8 cellular contexts compared by ENCODE assay signal in genomic region chr13:36919833-36920611, GRCh38. TPM values are rescaled to one million over a fixed set of nuclear protein-coding genes. Genes with fewer than 3 reads are reported as not detected.
DNase-seq lines count a peak whose midpoint lies in the region; ATAC-seq and TF ChIP-seq lines count a peak whose summit lies in the region.

Gene SMAD9, minus strand, starts transcription at chr13:36920238. Its CDS starts 40,549 bp downstream, at chr13:36879689.

- H3K4me3 Mint-ChIP-seq in activated CD8-positive, alpha-beta memory T cell treated with anti-CD3 and anti-CD28 coated beads, Interleukin-2, amount 10 ng/mL, durations not matched to agents 7 days and 5 days: peak within 1 kb of the TSS; percentile 20
- H3K4me3 Mint-ChIP-seq in activated naive CD8-positive, alpha-beta T cell treated with anti-CD3 and anti-CD28 coated beads, Interleukin-2, amount 10 ng/mL, durations not matched to agents 7 days and 5 days: peak within 1 kb of the TSS; percentile 62

- peaks cover 23% of the 10 kb centered on the region for H3K79me2 ChIP-seq in osteoblast (ENCODE audit: insufficient read depth, low read length)

- H3K36me3 ChIP-seq in cardiac muscle cell (no peaks in the 10 kb centered on the region), osteoblast (ENCODE audit: insufficient read depth, low read length) (no peaks in the 10 kb centered on the region)

- peak within 1 kb of the TSS; percentile 95 for H2AFZ ChIP-seq in osteoblast (ENCODE audit: low read length)

- H3K36me3 Mint-ChIP-seq in activated CD8-positive, alpha-beta memory T cell treated with anti-CD3 and anti-CD28 coated beads, Interleukin-2, amount 10 ng/mL, durations not matched to agents 7 days and 5 days: no peaks in the 10 kb centered on the region
- H3K36me3 Mint-ChIP-seq in activated naive CD8-positive, alpha-beta T cell treated with anti-CD3 and anti-CD28 coated beads, Interleukin-2, amount 10 ng/mL, durations not matched to agents 7 days and 5 days: no peaks in the 10 kb centered on the region

- H3K27ac Mint-ChIP-seq in activated CD8-positive, alpha-beta memory T cell treated with anti-CD3 and anti-CD28 coated beads, Interleukin-2, amount 10 ng/mL, durations not matched to agents 7 days and 5 days: no peak within 1 kb of the TSS
- H3K27ac Mint-ChIP-seq in activated naive CD8-positive, alpha-beta T cell treated with anti-CD3 and anti-CD28 coated beads, Interleukin-2, amount 10 ng/mL, durations not matched to agents 7 days and 5 days: no peak within 1 kb of the TSS

- ATAC-seq in activated CD8-positive, alpha-beta memory T cell treated with anti-CD3 and anti-CD28 coated beads, Interleukin-2, amount 10 ng/mL, durations not matched to agents 7 days and 5 days: peak; percentile 76
- ATAC-seq in HG02759 (IDR thresholded peaks at IDR 0.05; ENCODE audit: unreplicated experiment): peak; percentile 74
- ATAC-seq in activated naive CD8-positive, alpha-beta T cell treated with anti-CD3 and anti-CD28 coated beads, Interleukin-2, amount 10 ng/mL, durations not matched to agents 7 days and 5 days (ENCODE audit: low read depth): peak; percentile 70
- ATAC-seq in GM18873 (IDR thresholded peaks at IDR 0.05; ENCODE audit: low FRiP score, unreplicated experiment): no peak

- H3K4me1 ChIP-seq in cardiac muscle cell (ENCODE audit: low read depth) (peaks cover 47% of the 10 kb centered on the region), osteoblast (ENCODE audit: insufficient read depth, low read length) (peaks cover 10% of the 10 kb centered on the region)

- no peaks in the 10 kb centered on the region for H3K27me3 ChIP-seq in cardiac muscle cell
- no peaks in the 10 kb centered on the region for H3K27me3 ChIP-seq in osteoblast (ENCODE audit: insufficient read depth, low read length)

- H3K27ac ChIP-seq in cardiac muscle cell: peak within 1 kb of the TSS; percentile 97
- peak within 1 kb of the TSS; percentile 70 for H3K27ac ChIP-seq in osteoblast (ENCODE audit: low read depth, low read length)

- H3K4me2 ChIP-seq in osteoblast (ENCODE audit: insufficient read depth, low read length): peak within 1 kb of the TSS; percentile 97

- peaks cover 9% of the 10 kb centered on the region for H3K4me1 Mint-ChIP-seq in activated CD8-positive, alpha-beta memory T cell treated with anti-CD3 and anti-CD28 coated beads, Interleukin-2, amount 10 ng/mL, durations not matched to agents 7 days and 5 days
- H3K4me1 Mint-ChIP-seq in activated naive CD8-positive, alpha-beta T cell treated with anti-CD3 and anti-CD28 coated beads, Interleukin-2, amount 10 ng/mL, durations not matched to agents 7 days and 5 days: no peaks in the 10 kb centered on the region

- H3K9me3 Mint-ChIP-seq in activated CD8-positive, alpha-beta memory T cell treated with anti-CD3 and anti-CD28 coated beads, Interleukin-2, amount 10 ng/mL, durations not matched to agents 7 days and 5 days (ENCODE audit: low read depth): no peaks in the 10 kb centered on the region
- no peaks in the 10 kb centered on the region for H3K9me3 Mint-ChIP-seq in activated naive CD8-positive, alpha-beta T cell treated with anti-CD3 and anti-CD28 coated beads, Interleukin-2, amount 10 ng/mL, durations not matched to agents 7 days and 5 days

- DNase-seq in activated CD8-positive, alpha-beta memory T cell treated with anti-CD3 and anti-CD28 coated beads, Interleukin-2, amount 10 ng/mL, durations not matched to agents 7 days and 5 days: no peak
- DNase-seq in activated CD8-positive, alpha-beta memory T cell treated with anti-CD3 and anti-CD28 coated beads for 24 hours: no peak
- peak; percentile 76 for DNase-seq in NCI-H2196 (lab: John Stamatoyannopoulos, UW; ENCODE audit: unreplicated experiment)
- DNase-seq in activated naive CD8-positive, alpha-beta T cell treated with anti-CD3 and anti-CD28 coated beads, Interleukin-2, amount 10 ng/mL, durations not matched to agents 7 days and 5 days: peak; percentile 43
- DNase-seq in cardiac muscle cell (ENCODE audit: low read depth in 1 of 2, low spot score in 1 of 2): peak; percentile 82 to 92
- peak; percentile 95 for DNase-seq in osteoblast (ENCODE audit: insufficient read length, low spot score, missing footprints)

- TF ChIP-seq CTCF in cardiac muscle cell (IDR thresholded peaks at IDR 0.05; ENCODE audit: low read depth, low read length): no peak
- no peak for TF ChIP-seq CTCF in osteoblast (IDR thresholded peaks at IDR 0.05; ENCODE audit: extremely low read depth, low read depth, low read length)

- CTCF ChIA-PET in activated CD8-positive, alpha-beta memory T cell treated with anti-CD3 and anti-CD28 coated beads, Interleukin-2, amount 10 ng/mL, durations not matched to agents 7 days and 5 days (lab: Charles Lee): no interaction called here

- POLR2A ChIA-PET in activated naive CD8-positive, alpha-beta T cell treated with anti-CD3 and anti-CD28 coated beads, Interleukin-2, amount 10 ng/mL, durations not matched to agents 7 days and 5 days (lab: Charles Lee): no interaction called here

- peaks cover 72% of the 10 kb centered on the region for H3K27me3 Mint-ChIP-seq in activated CD8-positive, alpha-beta memory T cell treated with anti-CD3 and anti-CD28 coated beads, Interleukin-2, amount 10 ng/mL, durations not matched to agents 7 days and 5 days
- peaks cover 66% of the 10 kb centered on the region for H3K27me3 Mint-ChIP-seq in activated naive CD8-positive, alpha-beta T cell treated with anti-CD3 and anti-CD28 coated beads, Interleukin-2, amount 10 ng/mL, durations not matched to agents 7 days and 5 days

- H4K20me1 ChIP-seq in osteoblast (ENCODE audit: insufficient read depth, low read length): no peaks in the 10 kb centered on the region

- H3K4me3 ChIP-seq in cardiac muscle cell: peak within 1 kb of the TSS; percentile 82
- peak within 1 kb of the TSS; percentile 86 for H3K4me3 ChIP-seq in osteoblast (ENCODE audit: insufficient read depth, low read length)

- H3K9me3 ChIP-seq in cardiac muscle cell (ENCODE audit: low read depth) (no peaks in the 10 kb centered on the region), osteoblast (ENCODE audit: low read depth, low read length) (no peaks in the 10 kb centered on the region)

RNA-seq across cellular contexts. Expression of gene SMAD9, which starts in this region (rescaled TPM):
- total RNA-seq in activated CD8-positive, alpha-beta memory T cell treated with anti-CD3 and anti-CD28 coated beads, Interleukin-2, amount 10 ng/mL, durations not matched to agents 7 days and 5 days: not detected
- not detected for total RNA-seq in activated naive CD8-positive, alpha-beta T cell treated with anti-CD3 and anti-CD28 coated beads, Interleukin-2, amount 10 ng/mL, durations not matched to agents 7 days and 5 days
- 25.5 and 57.9 TPM in 2 replicates for total RNA-seq in cardiac muscle cell
- polyA plus RNA-seq in cardiac muscle cell: 24.5 and 37.1 TPM in 2 replicates
- total RNA-seq in osteoblast: 3.2 and 4.7 TPM in 2 replicates

Comparison
In these comparisons a context has a peak if more than half of its experiments do, and no peak if none do; other contexts are left out.
1. Peak in ATAC-seq in activated CD8-positive, alpha-beta memory T cell treated with anti-CD3 and anti-CD28 coated beads, Interleukin-2, amount 10 ng/mL, durations not matched to agents 7 days and 5 days; RNA of the gene not detected or under 1 TPM.
2. Peak in DNase-seq and ATAC-seq in activated naive CD8-positive, alpha-beta T cell treated with anti-CD3 and anti-CD28 coated beads, Interleukin-2, amount 10 ng/mL, durations not matched to agents 7 days and 5 days; RNA of the gene not detected or under 1 TPM.
3. DNase-seq: peak in NCI-H2196 (single experiment), cardiac muscle cell (2 of 2) and osteoblast (single experiment); none in activated CD8-positive, alpha-beta memory T cell treated with anti-CD3 and anti-CD28 coated beads, Interleukin-2, amount 10 ng/mL, durations not matched to agents 7 days and 5 days (single experiment) and activated CD8-positive, alpha-beta memory T cell treated with anti-CD3 and anti-CD28 coated beads for 24 hours (single experiment).